ENCODE assay signal across 10 cellular contexts in the genomic region with DNA sequence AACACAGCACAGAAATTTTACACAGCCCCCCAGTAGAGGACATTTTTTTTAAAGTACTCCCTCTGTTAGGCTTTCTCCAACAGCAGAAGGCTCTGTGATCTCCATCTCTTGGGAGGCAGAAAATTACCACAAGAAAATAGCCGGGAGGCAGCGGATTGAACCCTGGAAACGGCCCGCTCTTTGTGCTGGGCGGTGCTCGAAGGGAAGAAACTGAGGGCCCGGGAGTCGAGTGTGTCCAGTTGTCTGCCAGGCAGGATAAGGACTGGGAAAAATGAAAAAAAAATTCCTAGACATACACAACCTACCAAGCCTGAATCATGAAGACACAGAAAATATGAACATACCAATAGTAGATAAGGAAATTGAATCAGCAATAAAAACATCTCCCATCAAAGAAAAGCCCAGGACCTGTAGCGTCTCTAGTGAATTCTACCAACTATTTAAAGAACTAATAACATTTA. TPM values are rescaled to one million over a fixed set of nuclear protein-coding genes. Genes with fewer than 3 reads are reported as not detected.
DNase-seq lines count a peak whose midpoint lies in the region; ATAC-seq and TF ChIP-seq lines count a peak whose summit lies in the region.
"Had no signal": no experiment of that assay in that cellular context is flagged by ENCODE, and none has a peak within 500 bp of the region (broad histone marks: within the 10 kb centered on the region; RNA-seq: fewer than 3 reads in every experiment).

No MANE protein-coding gene starts in this region.

- TF ChIP-seq CTCF in cardiac muscle cell (IDR thresholded peaks at IDR 0.05; ENCODE audit: low read depth, low read length) (no peak), OCI-LY3 (IDR thresholded peaks at IDR 0.05; ENCODE audit: low read depth, low read length) (no peak), epithelial cell of esophagus (IDR thresholded peaks at IDR 0.05; ENCODE audit: insufficient read depth, low read depth, low read length, missing control alignments) (no peak)

- intact Hi-C loops in left cardiac atrium (cut with DNase I) (no loop called here), cardiac septum (cut with DNase I) (no loop called here)

- no peaks in the 10 kb centered on the region for H3K4me1 ChIP-seq in cardiac muscle cell (ENCODE audit: low read depth)
- no peaks in the 10 kb centered on the region for H3K4me1 ChIP-seq in OCI-LY3 (ENCODE audit: low read length)
- peaks cover 2 to 19% (median 13%) of the 10 kb centered on the region in 5 donors for H3K4me1 ChIP-seq in subcutaneous abdominal adipose tissue (ENCODE audit: control insufficient read depth in 5 of 5, insufficient read depth in 5 of 5, low read length in 5 of 5)
- H3K4me1 ChIP-seq in effector memory CD4-positive, alpha-beta T cell (ENCODE audit: control insufficient read depth, insufficient read depth, low read length, poor library complexity, severe bottlenecking) = no peaks in the 10 kb centered on the region

- H3K4me3 ChIP-seq in cardiac muscle cell (peak overlapping the region; percentile 31), OCI-LY3 (ENCODE audit: low read length) (peak overlapping the region; percentile 12; the same call in 1 of the 2 replicates), epithelial cell of esophagus (ENCODE audit: low read length) (peak overlapping the region; percentile 63), subcutaneous abdominal adipose tissue (ENCODE audit: low read depth in 1 of 5, low read length in 5 of 5) (peak overlapping the region in 3 of 5 donors; percentile 21 to 57 (median 52))
- H3K4me3 ChIP-seq in effector memory CD4-positive, alpha-beta T cell (ENCODE audit: insufficient read depth, low read depth, low read length, poor library complexity, severe bottlenecking) = no peak overlapping the region

- H3K4me2 ChIP-seq in OCI-LY3 (ENCODE audit: low read length) = 0 out of 2 replicates have a peak overlapping the region, but pooled peaks have one; percentile 24

- no peak for DNase-seq in cardiac muscle cell (ENCODE audit: low read depth in 1 of 2, low spot score in 1 of 2)
- DNase-seq in left cardiac atrium = no peak
- DNase-seq in epithelial cell of esophagus (ENCODE audit: low read depth) = no peak
- no peak for DNase-seq in NOMO-1 (lab: John Stamatoyannopoulos, UW; ENCODE audit: unreplicated experiment in 2 of 2)
- no peak for DNase-seq in cardiac septum (ENCODE audit: low spot score)
- no peak for DNase-seq in effector memory CD4-positive, alpha-beta T cell
- DNase-seq: GF-D8, GOT3 had no signal

- H3K9me3 ChIP-seq in cardiac muscle cell (ENCODE audit: low read depth) (no peaks in the 10 kb centered on the region), OCI-LY3 (ENCODE audit: insufficient read depth, low read length) (no peaks in the 10 kb centered on the region), subcutaneous abdominal adipose tissue (ENCODE audit: control insufficient read depth in 5 of 5, low read length in 5 of 5) (peaks cover 0 to 8% (median 3%) of the 10 kb centered on the region in 5 donors)
- H3K9me3 ChIP-seq in effector memory CD4-positive, alpha-beta T cell (ENCODE audit: control insufficient read depth, low read length) = peaks cover 3% of the 10 kb centered on the region

- no peak overlapping the region for H3K9ac ChIP-seq in OCI-LY3 (ENCODE audit: low read length)
- H3K9ac ChIP-seq in subcutaneous abdominal adipose tissue (ENCODE audit: low read length in 5 of 5) = no peak overlapping the region

- H4K20me1 ChIP-seq in OCI-LY3 (ENCODE audit: insufficient read depth, low read length) = no peaks in the 10 kb centered on the region

- ATAC-seq in left cardiac atrium = no peak

- H3K79me2 ChIP-seq in OCI-LY3 (ENCODE audit: low read length) = no peaks in the 10 kb centered on the region

- H3K27me3 ChIP-seq in cardiac muscle cell = peaks cover 10% of the 10 kb centered on the region
- no peaks in the 10 kb centered on the region for H3K27me3 ChIP-seq in OCI-LY3 (ENCODE audit: low read depth, low read length)
- peaks cover 23 to 58% (median 36%) of the 10 kb centered on the region in 5 donors for H3K27me3 ChIP-seq in subcutaneous abdominal adipose tissue (ENCODE audit: control insufficient read depth in 5 of 5, insufficient read depth in 4 of 5, low read length in 5 of 5)
- peaks cover 64% of the 10 kb centered on the region for H3K27me3 ChIP-seq in effector memory CD4-positive, alpha-beta T cell (replicated peaks; ENCODE audit: control insufficient read depth, insufficient read depth, low read length, poor library complexity, severe bottlenecking)

- H3K36me3 ChIP-seq in cardiac muscle cell (no peaks in the 10 kb centered on the region), OCI-LY3 (replicated peaks; ENCODE audit: low read depth, low read length) (no peaks in the 10 kb centered on the region), subcutaneous abdominal adipose tissue (ENCODE audit: control insufficient read depth in 5 of 5, insufficient read depth in 5 of 5, low read length in 5 of 5) (no peaks in the 10 kb centered on the region)
- no peaks in the 10 kb centered on the region for H3K36me3 ChIP-seq in effector memory CD4-positive, alpha-beta T cell (ENCODE audit: control insufficient read depth, insufficient read depth, low read length)

- H3K27ac ChIP-seq in cardiac muscle cell (no peak overlapping the region), OCI-LY3 (ENCODE audit: low read length) (no peak overlapping the region), subcutaneous abdominal adipose tissue (ENCODE audit: low read depth, low read length) (no peak overlapping the region)
- no peak overlapping the region for H3K27ac ChIP-seq in effector memory CD4-positive, alpha-beta T cell (ENCODE audit: insufficient read depth, low read length, poor library complexity, severe bottlenecking)

- no peak overlapping the region for H2AFZ ChIP-seq in OCI-LY3 (ENCODE audit: low read depth, low read length)

RNA-seq across cellular contexts. Expression of a gene that starts 31.5 kb away (rescaled TPM):
- total RNA-seq in cardiac muscle cell (0.18 TPM in 1 of 2 replicates, not detected in the other), left cardiac atrium (not detected), cardiac septum (not detected)
- polyA plus RNA-seq in cardiac muscle cell = 0.60 TPM in 1 of 2 replicates, not detected in the other

RNA-seq across cellular contexts. Expression of a gene that starts 33.1 kb away (rescaled TPM):
- total RNA-seq in cardiac muscle cell (4.4 and 9.9 TPM in 2 replicates), left cardiac atrium (under 1 TPM; 0.31 to 0.88 TPM), cardiac septum (not detected)
- 2.7 and 5.2 TPM in 2 replicates for polyA plus RNA-seq in cardiac muscle cell
